17 cellular contexts compared by ENCODE assay signal in the genomic region with DNA sequence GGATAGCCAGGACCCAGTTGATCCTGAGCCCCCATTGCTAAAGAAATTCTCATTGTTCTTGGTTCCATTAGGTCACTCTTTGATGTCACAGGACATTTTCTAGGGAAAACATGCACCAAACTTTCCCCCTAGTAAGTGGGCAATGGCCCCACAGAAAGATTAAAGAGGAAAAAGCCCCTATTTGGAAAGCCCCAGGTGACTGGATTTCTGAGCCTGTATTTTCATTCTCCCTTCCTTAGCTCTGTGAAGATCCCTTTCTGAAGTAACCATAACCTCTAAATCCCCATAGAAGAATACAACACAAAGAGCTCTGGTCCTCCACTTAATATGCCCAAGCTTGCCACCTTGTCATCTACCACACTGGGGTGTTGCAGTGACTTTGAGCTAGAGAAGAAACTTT.
"Had no signal": no experiment of that assay in that cellular context is flagged by ENCODE, and none has a peak within 500 bp of the region (broad histone marks: within the 10 kb centered on the region; RNA-seq: fewer than 3 reads in every experiment).

No MANE protein-coding gene starts in this region.

- H2AFZ ChIP-seq: parathyroid adenoma had no signal

- H3K4me3 Mint-ChIP-seq: endodermal cell, mesothelial cell of epicardium had no signal

- H3K36me3 Mint-ChIP-seq: mesothelial cell of epicardium had no signal

- H3K9ac ChIP-seq: parathyroid adenoma had no signal

- H3K9me3 ChIP-seq: breast epithelium, tibial nerve, vagina had no signal

- H3K27me3 ChIP-seq: breast epithelium, tibial nerve, vagina had no signal

- H3K79me2 ChIP-seq: parathyroid adenoma had no signal

- H3K4me3 ChIP-seq: breast epithelium, tibial nerve, vagina had no signal

- H3K4me1 ChIP-seq: breast epithelium had no signal

- H3K36me3 ChIP-seq: breast epithelium, tibial nerve, vagina had no signal

- H3K27ac ChIP-seq: breast epithelium, parathyroid adenoma, tibial nerve, vagina had no signal

- DNase-seq: activated CD4-positive, alpha-beta T cell treated with anti-CD3 and anti-CD28 coated beads for 4 hours; activated gamma-delta T cell treated with Interleukin-2 at 50 U/mL for 16 hours; activated T-cell treated with anti-CD3 and anti-CD28 coated beads, Interleukin-2, amount 50 U/mL, for 1 hour; aorta; dermis blood vessel endothelial cell; endodermal cell; hippocampal formation; kidney glomerular epithelial cell; stimulated activated CD4-positive, alpha-beta T cell treated with anti-CD3 and anti-CD28 coated beads, Interleukin-4, amount 100 ng/mL, for 1 hour; stimulated activated CD8-positive, alpha-beta memory T cell treated with anti-CD3 and anti-CD28 coated beads, Interleukin-4, amount 100 ng/mL, for 48 hours; SW 1271; T1000 had no signal

- H3K27ac Mint-ChIP-seq: endodermal cell, mesothelial cell of epicardium had no signal

- H3K9me3 Mint-ChIP-seq: endodermal cell, mesothelial cell of epicardium had no signal
